ENCODE assay signal across 27 cellular contexts in the genomic region with DNA sequence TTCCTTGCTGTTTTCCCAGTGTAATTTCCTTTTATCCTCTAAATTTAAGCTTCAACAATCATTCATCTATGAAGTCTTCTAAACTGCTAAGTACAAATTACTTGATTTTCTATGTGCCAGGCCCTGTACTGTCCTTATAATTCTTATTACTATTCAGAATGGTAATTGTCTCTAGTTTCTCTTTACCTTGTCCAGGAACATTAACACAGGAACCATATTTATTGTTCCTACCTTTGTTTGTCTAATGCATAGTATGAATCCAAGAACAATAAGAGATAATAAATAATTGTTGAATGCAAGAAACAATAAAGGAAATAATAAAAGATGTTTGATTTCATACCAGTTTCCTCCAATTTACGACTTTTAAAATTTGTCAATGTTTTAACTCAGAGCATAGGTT.
"Had no signal": no experiment of that assay in that cellular context is flagged by ENCODE, and none has a peak within 500 bp of the region (broad histone marks: within the 10 kb centered on the region; RNA-seq: fewer than 3 reads in every experiment).

No MANE protein-coding gene starts in this region.

- H3K4me3 ChIP-seq: colonic mucosa, coronary artery, dorsolateral prefrontal cortex, esophagus muscularis mucosa, esophagus squamous epithelium, gastrocnemius medialis, gastroesophageal sphincter, heart left ventricle, heart right ventricle had no signal

- FAIRE-seq: colon, endometrium, endothelial cell of umbilical vein, frontal cortex had no signal

- H3K9me3 ChIP-seq: colonic mucosa, esophagus muscularis mucosa, esophagus squamous epithelium, gastrocnemius medialis, gastroesophageal sphincter had no signal

- ATAC-seq: effector memory CD8-positive, alpha-beta T cell; esophagus mucosa; foreskin keratinocyte; gastrocnemius medialis; gastroesophageal sphincter; heart left ventricle; heart right ventricle had no signal

- H3K36me3 ChIP-seq: colonic mucosa, esophagus muscularis mucosa, esophagus squamous epithelium, gastrocnemius medialis, gastroesophageal sphincter, heart left ventricle, heart right ventricle had no signal

- H3K27me3 ChIP-seq: colonic mucosa, dorsolateral prefrontal cortex, esophagus muscularis mucosa, esophagus squamous epithelium, foreskin keratinocyte, gastrocnemius medialis, gastroesophageal sphincter, heart left ventricle, heart right ventricle had no signal

- H3K4me1 ChIP-seq: colonic mucosa, esophagus muscularis mucosa, esophagus squamous epithelium, foreskin keratinocyte, gastrocnemius medialis, gastroesophageal sphincter, heart left ventricle had no signal

- DNase-seq: colonic mucosa; cortex of kidney; dermis blood vessel endothelial cell; dorsolateral prefrontal cortex; effector CD4-positive, alpha-beta T cell; effector memory CD4-positive, alpha-beta T cell; effector memory CD8-positive, alpha-beta T cell; endodermal cell; erythroblast; esophagus squamous epithelium; foreskin fibroblast; foreskin keratinocyte; foreskin melanocyte; gastrocnemius medialis; glutamatergic neuron; head of caudate nucleus; heart left ventricle; heart right ventricle had no signal

- H3K27ac ChIP-seq: colonic mucosa, coronary artery, dorsolateral prefrontal cortex, epithelial cell of prostate, esophagus muscularis mucosa, esophagus squamous epithelium, foreskin keratinocyte, gastrocnemius medialis, gastroesophageal sphincter, heart left ventricle, heart right ventricle had no signal
